ENCODE assay signal across 8 cellular contexts in genomic region chr17:20992987-20993862, GRCh38. TPM values are rescaled to one million over a fixed set of nuclear protein-coding genes. Genes with fewer than 3 reads are reported as not detected.
A peak's percentile ranks its signal among the peaks of the same experiment; 100 is the strongest.
DNase-seq lines count a peak whose midpoint lies in the region; ATAC-seq and TF ChIP-seq lines count a peak whose summit lies in the region.

No MANE protein-coding gene starts in this region.

- ATAC-seq in GM21423 (IDR thresholded peaks at IDR 0.05; ENCODE audit: unreplicated experiment) = peak; percentile 45
- peak; percentile 68 for ATAC-seq in activated CD8-positive, alpha-beta T cell treated with anti-CD3 and anti-CD28 coated beads, Interleukin-2, amount 10 ng/mL, durations not matched to agents 7 days and 5 days
- ATAC-seq in effector memory CD8-positive, alpha-beta T cell (replicated peaks) = peak; percentile 87
- ATAC-seq in HG03439 (IDR thresholded peaks at IDR 0.05; ENCODE audit: unreplicated experiment) = no peak

- H3K4me3 Mint-ChIP-seq in activated CD8-positive, alpha-beta T cell treated with anti-CD3 and anti-CD28 coated beads, Interleukin-2, amount 10 ng/mL, durations not matched to agents 7 days and 5 days = no peak overlapping the region
- H3K4me3 Mint-ChIP-seq in effector memory CD8-positive, alpha-beta T cell = no peak overlapping the region

- POLR2A ChIA-PET in activated CD8-positive, alpha-beta T cell treated with anti-CD3 and anti-CD28 coated beads, Interleukin-2, amount 10 ng/mL, durations not matched to agents 7 days and 5 days (lab: Charles Lee) = no interaction called here

- peak; percentile 44 for DNase-seq in AG09319 (ENCODE audit: extremely low read depth, low read depth)
- peak; percentile 3 for DNase-seq in NCI-H446 treated with DMSO at 0.1 percent for 48 hours (lab: John Stamatoyannopoulos, UW)
- DNase-seq in activated CD8-positive, alpha-beta T cell treated with anti-CD3 and anti-CD28 coated beads, Interleukin-2, amount 10 ng/mL, durations not matched to agents 7 days and 5 days = peak; percentile 71
- DNase-seq in effector memory CD8-positive, alpha-beta T cell = peak; percentile 49 to 57 (median 50)
- DNase-seq in medulla oblongata (ENCODE audit: extremely low spot score) = peak; percentile 93
- peak; percentile 19 for DNase-seq in stimulated activated CD8-positive, alpha-beta memory T cell treated with anti-CD3 and anti-CD28 coated beads, Interleukin-12 subunit alpha, Interleukin-12 subunit beta, amount 100 ng/mL, for 4 hours (ENCODE audit: low read depth)

- no peak overlapping the region for H3K27ac Mint-ChIP-seq in activated CD8-positive, alpha-beta T cell treated with anti-CD3 and anti-CD28 coated beads, Interleukin-2, amount 10 ng/mL, durations not matched to agents 7 days and 5 days
- H3K27ac Mint-ChIP-seq in effector memory CD8-positive, alpha-beta T cell = no peak overlapping the region

- CTCF ChIA-PET in activated CD8-positive, alpha-beta T cell treated with anti-CD3 and anti-CD28 coated beads, Interleukin-2, amount 10 ng/mL, durations not matched to agents 7 days and 5 days (lab: Charles Lee) = interaction anchor here (0.8 to 2.3 kb wide), 13 partner anchors 9 to 192 kb away, joined by 3 to 11 read pairs (median 4); no protein-coding TSS in a partner anchor

- peak; percentile 97 for TF ChIP-seq CTCF in AG09319 (IDR thresholded peaks at IDR 0.05; ENCODE audit: low read depth, low read length)

- H3K9me3 Mint-ChIP-seq in activated CD8-positive, alpha-beta T cell treated with anti-CD3 and anti-CD28 coated beads, Interleukin-2, amount 10 ng/mL, durations not matched to agents 7 days and 5 days (ENCODE audit: insufficient read depth) = no peaks in the 10 kb centered on the region
- H3K9me3 Mint-ChIP-seq in effector memory CD8-positive, alpha-beta T cell = no peaks in the 10 kb centered on the region

- H3K4me1 Mint-ChIP-seq in activated CD8-positive, alpha-beta T cell treated with anti-CD3 and anti-CD28 coated beads, Interleukin-2, amount 10 ng/mL, durations not matched to agents 7 days and 5 days (ENCODE audit: low read depth) = no peaks in the 10 kb centered on the region
- H3K4me1 Mint-ChIP-seq in effector memory CD8-positive, alpha-beta T cell (ENCODE audit: low read depth in 2 of 2) = peaks cover 0 to 4% of the 10 kb centered on the region in 2 donors

- peaks cover 2% of the 10 kb centered on the region for H3K27me3 Mint-ChIP-seq in activated CD8-positive, alpha-beta T cell treated with anti-CD3 and anti-CD28 coated beads, Interleukin-2, amount 10 ng/mL, durations not matched to agents 7 days and 5 days (ENCODE audit: low read depth)
- no peaks in the 10 kb centered on the region for H3K27me3 Mint-ChIP-seq in effector memory CD8-positive, alpha-beta T cell

- H3K36me3 Mint-ChIP-seq in activated CD8-positive, alpha-beta T cell treated with anti-CD3 and anti-CD28 coated beads, Interleukin-2, amount 10 ng/mL, durations not matched to agents 7 days and 5 days (ENCODE audit: low read depth) = no peaks in the 10 kb centered on the region
- H3K36me3 Mint-ChIP-seq in effector memory CD8-positive, alpha-beta T cell (ENCODE audit: insufficient read depth) = peaks cover 3% of the 10 kb centered on the region

RNA-seq across cellular contexts. Expression of gene USP22, which starts 49.6 kb away (rescaled TPM):
- 100 to 1,000 TPM; 138 to 148 TPM for total RNA-seq in activated CD8-positive, alpha-beta T cell treated with anti-CD3 and anti-CD28 coated beads, Interleukin-2, amount 10 ng/mL, durations not matched to agents 7 days and 5 days

Comparison
In these comparisons a context has a peak if more than half of its experiments do, and no peak if none do; other contexts are left out.
1. DNase-seq: peak in every context shown above with its lines; median percentile 93 in medulla oblongata; 71 in activated CD8-positive, alpha-beta T cell treated with anti-CD3 and anti-CD28 coated beads, Interleukin-2, amount 10 ng/mL, durations not matched to agents 7 days and 5 days; 50 in effector memory CD8-positive, alpha-beta T cell; 44 in AG09319; 19 in stimulated activated CD8-positive, alpha-beta memory T cell treated with anti-CD3 and anti-CD28 coated beads, Interleukin-12 subunit alpha, Interleukin-12 subunit beta, amount 100 ng/mL, for 4 hours; 3 in NCI-H446 treated with DMSO at 0.1 percent for 48 hours.